ENCODE assay signal across 1 cellular context in genomic region chr4:123259676-123260428, GRCh38.
TF ChIP-seq lines count a peak whose summit lies in the region.

No MANE protein-coding gene starts in this region.

TF ChIP-seq in GM23338, 12 proteins besides CTCF, POLR2A, EP300 and RAD21 (continued from another document):
- TF ChIP-seq ZNF462 (CRISPR knock-in tag; IDR thresholded peaks at IDR 0.05) (no peak), ETS1 (IDR thresholded peaks at IDR 0.05) (no peak), EZH2phosphoT487 (IDR thresholded peaks at IDR 0.05; ENCODE audit: unreplicated experiment) (no peak), JUNB (IDR thresholded peaks at IDR 0.05; ENCODE audit: unreplicated experiment) (no peak)
